In genomic region chrX:1661048-1661921, GRCh38 we compare ENCODE assay signal across 8 cellular contexts. TPM values are rescaled to one million over a fixed set of nuclear protein-coding genes. Genes with fewer than 3 reads are reported as not detected.
DNase-seq lines count a peak whose midpoint lies in the region; ATAC-seq and TF ChIP-seq lines count a peak whose summit lies in the region.

No MANE protein-coding gene starts in this region.

- no peaks in the 10 kb centered on the region for H3K27me3 ChIP-seq in H9 (ENCODE audit: insufficient read depth, low read length)

- POLR2A ChIA-PET in GM10248 (lab: Yijun Ruan, JAX) = no interaction called here

- H2BK5ac ChIP-seq in H9 (ENCODE audit: insufficient read length, low read length) = no peak overlapping the region

- H2BK20ac ChIP-seq in H9 (ENCODE audit: low read depth, low read length, poor library complexity, severe bottlenecking) = no peak overlapping the region

- no peak overlapping the region for H3K27ac ChIP-seq in H9 (ENCODE audit: insufficient read length, low read depth, low read length)

- no peak overlapping the region for H3K14ac ChIP-seq in H9 (ENCODE audit: insufficient read depth, low read length)

- H4K20me1 ChIP-seq in H9 (ENCODE audit: control insufficient read depth, insufficient read depth, insufficient read length) = no peaks in the 10 kb centered on the region

- no peak overlapping the region for H3K4ac ChIP-seq in H9 (ENCODE audit: low read depth, low read length)

- peak; percentile 94 for DNase-seq in GM10248 (ENCODE audit: extremely low spot score)
- peak; percentile 98 for DNase-seq in H9
- DNase-seq in RPMI8226 = peak; percentile 37
- DNase-seq in activated naive CD8-positive, alpha-beta T cell treated with anti-CD3 and anti-CD28 coated beads for 36 hours = peak; percentile 90
- DNase-seq in natural killer cell treated with Interleukin-12 subunit alpha and Interleukin-12 subunit beta and Interleukin-15 and Interleukin-18, amount 100 ng/mL, for 72 hours (ENCODE audit: low spot score) = peak; percentile 95
- no peak for DNase-seq in cerebellar nuclear complex (lab: John Stamatoyannopoulos, UW)
- DNase-seq in SIG-M5 treated with dmso at 0.1 percent for 504 hours (lab: John Stamatoyannopoulos, UW; ENCODE audit: unreplicated experiment) = no peak

- no peak overlapping the region for H2BK12ac ChIP-seq in H9 (ENCODE audit: insufficient read length, low read depth, low read length)

- H3K27me3 Mint-ChIP-seq in H9 (ENCODE audit: low read depth) = no peaks in the 10 kb centered on the region
- no peaks in the 10 kb centered on the region for H3K27me3 Mint-ChIP-seq in activated naive CD8-positive, alpha-beta T cell treated with anti-CD3 and anti-CD28 coated beads for 36 hours
- no peaks in the 10 kb centered on the region for H3K27me3 Mint-ChIP-seq in natural killer cell treated with Interleukin-12 subunit alpha and Interleukin-12 subunit beta and Interleukin-15 and Interleukin-18, amount 100 ng/mL, for 72 hours

- no peak for TF ChIP-seq CTCF in GM10248 (IDR thresholded peaks at IDR 0.05; ENCODE audit: control extremely low read depth, extremely low read depth, low read depth, missing control alignments)
- TF ChIP-seq CTCF in H9 (conservative IDR thresholded peaks at IDR 0.05) = no peak

- H2AK5ac ChIP-seq in H9 (ENCODE audit: insufficient read length, low read length) = no peak overlapping the region

- H3K79me2 ChIP-seq in H9 (ENCODE audit: insufficient read depth, low read length) = no peaks in the 10 kb centered on the region

- no peak overlapping the region for H3K4me2 ChIP-seq in H9 (ENCODE audit: insufficient read depth, insufficient read length, low read length)

- H3K18ac ChIP-seq in H9 (ENCODE audit: insufficient read length, low read depth, low read length) = no peak overlapping the region

- H3K9me3 Mint-ChIP-seq in H9 = peaks cover 3 to 19% of the 10 kb centered on the region in 2 experiments; a peak in 4 of 5 replicates
- H3K9me3 Mint-ChIP-seq in activated naive CD8-positive, alpha-beta T cell treated with anti-CD3 and anti-CD28 coated beads for 36 hours = peaks cover 6% of the 10 kb centered on the region
- no peaks in the 10 kb centered on the region for H3K9me3 Mint-ChIP-seq in natural killer cell treated with Interleukin-12 subunit alpha and Interleukin-12 subunit beta and Interleukin-15 and Interleukin-18, amount 100 ng/mL, for 72 hours

- H2BK15ac ChIP-seq in H9 (ENCODE audit: low read depth, low read length) = no peak overlapping the region

- H4K91ac ChIP-seq in H9 (ENCODE audit: insufficient read length, low read depth, low read length) = no peak overlapping the region

- no peak overlapping the region for H3K56ac ChIP-seq in H9 (ENCODE audit: insufficient read length, low read depth, low read length)

- H3K4me3 Mint-ChIP-seq in H9 = peak overlapping the region in 1 of 2 experiments; percentile 9; a peak in 2 of 5 replicates
- H3K4me3 Mint-ChIP-seq in activated naive CD8-positive, alpha-beta T cell treated with anti-CD3 and anti-CD28 coated beads for 36 hours = peak overlapping the region; percentile 89
- peak overlapping the region; percentile 4 for H3K4me3 Mint-ChIP-seq in natural killer cell treated with Interleukin-12 subunit alpha and Interleukin-12 subunit beta and Interleukin-15 and Interleukin-18, amount 100 ng/mL, for 72 hours

- ATAC-seq in natural killer cell treated with Interleukin-12 subunit alpha and Interleukin-12 subunit beta and Interleukin-15 and Interleukin-18, amount 100 ng/mL, for 72 hours = peak in 1 of 2 donors; percentile 92
- ATAC-seq in GM18861 (IDR thresholded peaks at IDR 0.05; ENCODE audit: unreplicated experiment) = no peak

- H4K5ac ChIP-seq in H9 (ENCODE audit: insufficient read length, low read depth, low read length) = no peak overlapping the region

- H3K36me3 Mint-ChIP-seq in H9 (ENCODE audit: insufficient read depth in 1 of 3, low read depth in 3 of 3) = peaks cover 0 to 4% (median under 1%) of the 10 kb centered on the region in 3 experiments; a peak in 2 of 7 replicates
- peaks cover 43% of the 10 kb centered on the region for H3K36me3 Mint-ChIP-seq in activated naive CD8-positive, alpha-beta T cell treated with anti-CD3 and anti-CD28 coated beads for 36 hours
- peaks cover 11% of the 10 kb centered on the region for H3K36me3 Mint-ChIP-seq in natural killer cell treated with Interleukin-12 subunit alpha and Interleukin-12 subunit beta and Interleukin-15 and Interleukin-18, amount 100 ng/mL, for 72 hours

- WGBS in H9 (ENCODE audit: extremely low coverage, insufficient read length, low lambda C conversion rate) = no CpG with 5 or more reads among the region's 16 CpGs

- H3K23me2 ChIP-seq in H9 (ENCODE audit: insufficient read length, low read depth, low read length, poor library complexity, severe bottlenecking) = peaks cover 2% of the 10 kb centered on the region

- no peaks in the 10 kb centered on the region for H3K9me3 ChIP-seq in H9 (ENCODE audit: control insufficient read depth, low read depth, low read length)

- no peaks in the 10 kb centered on the region for H3K4me1 ChIP-seq in H9 (ENCODE audit: insufficient read depth, low read length)

- peak overlapping the region; percentile 50 to 94 (median 58); a peak in 5 of 7 replicates for H3K27ac Mint-ChIP-seq in H9
- peak overlapping the region; percentile 95 for H3K27ac Mint-ChIP-seq in activated naive CD8-positive, alpha-beta T cell treated with anti-CD3 and anti-CD28 coated beads for 36 hours
- H3K27ac Mint-ChIP-seq in natural killer cell treated with Interleukin-12 subunit alpha and Interleukin-12 subunit beta and Interleukin-15 and Interleukin-18, amount 100 ng/mL, for 72 hours = peak overlapping the region in 1 of 2 donors; percentile 97

- CTCF ChIA-PET in GM10248 (lab: Yijun Ruan, JAX) = no interaction called here

- no peak overlapping the region for H4K8ac ChIP-seq in H9 (replicated peaks; ENCODE audit: insufficient read length, low read depth, low read length)

- H2BK120ac ChIP-seq in H9 (ENCODE audit: low read depth, low read length, poor library complexity, severe bottlenecking) = no peak overlapping the region

- no peak overlapping the region for H2AFZ ChIP-seq in H9 (ENCODE audit: low read length)

- no peaks in the 10 kb centered on the region for H3K79me1 ChIP-seq in H9 (ENCODE audit: insufficient read depth, low read depth, low read length, poor library complexity, severe bottlenecking)

- peaks cover 18 to 19% of the 10 kb centered on the region in 2 experiments for H3K4me1 Mint-ChIP-seq in H9
- peaks cover 53% of the 10 kb centered on the region for H3K4me1 Mint-ChIP-seq in activated naive CD8-positive, alpha-beta T cell treated with anti-CD3 and anti-CD28 coated beads for 36 hours
- H3K4me1 Mint-ChIP-seq in natural killer cell treated with Interleukin-12 subunit alpha and Interleukin-12 subunit beta and Interleukin-15 and Interleukin-18, amount 100 ng/mL, for 72 hours (ENCODE audit: low read depth in 2 of 2) = peaks cover 39 to 41% of the 10 kb centered on the region in 2 donors

- H3K23ac ChIP-seq in H9 (ENCODE audit: insufficient read length, low read depth, low read length) = no peak overlapping the region

- H3K9ac ChIP-seq in H9 (ENCODE audit: extremely low read depth, insufficient read length, low read length) = no peak overlapping the region

- no peak overlapping the region for H3T11ph ChIP-seq in H9 (ENCODE audit: low read length)

RNA-seq across cellular contexts. Expression of gene ASMT, which starts 46.4 kb away (rescaled TPM):
- 1.0 and 1.4 TPM in 2 replicates for total RNA-seq in H9 (2021)
- total RNA-seq in activated naive CD8-positive, alpha-beta T cell treated with anti-CD3 and anti-CD28 coated beads for 36 hours = under 1 TPM in 1 of 2 experiments, not detected in 1; 0.54 TPM
- 1 to 10 TPM; 1.7 to 1.8 TPM for total RNA-seq in natural killer cell treated with Interleukin-12 subunit alpha and Interleukin-12 subunit beta and Interleukin-15 and Interleukin-18, amount 100 ng/mL, for 72 hours

Comparison
In these comparisons a context has a peak if more than half of its experiments do, and no peak if none do; other contexts are left out.
1. DNase-seq: peak in GM10248 (single experiment), H9 (single experiment), RPMI8226 (single experiment), activated naive CD8-positive, alpha-beta T cell treated with anti-CD3 and anti-CD28 coated beads for 36 hours (single experiment) and natural killer cell treated with Interleukin-12 subunit alpha and Interleukin-12 subunit beta and Interleukin-15 and Interleukin-18, amount 100 ng/mL, for 72 hours (single experiment); none in cerebellar nuclear complex (0 of 2) and SIG-M5 treated with dmso at 0.1 percent for 504 hours (single experiment).